In the genomic region with DNA sequence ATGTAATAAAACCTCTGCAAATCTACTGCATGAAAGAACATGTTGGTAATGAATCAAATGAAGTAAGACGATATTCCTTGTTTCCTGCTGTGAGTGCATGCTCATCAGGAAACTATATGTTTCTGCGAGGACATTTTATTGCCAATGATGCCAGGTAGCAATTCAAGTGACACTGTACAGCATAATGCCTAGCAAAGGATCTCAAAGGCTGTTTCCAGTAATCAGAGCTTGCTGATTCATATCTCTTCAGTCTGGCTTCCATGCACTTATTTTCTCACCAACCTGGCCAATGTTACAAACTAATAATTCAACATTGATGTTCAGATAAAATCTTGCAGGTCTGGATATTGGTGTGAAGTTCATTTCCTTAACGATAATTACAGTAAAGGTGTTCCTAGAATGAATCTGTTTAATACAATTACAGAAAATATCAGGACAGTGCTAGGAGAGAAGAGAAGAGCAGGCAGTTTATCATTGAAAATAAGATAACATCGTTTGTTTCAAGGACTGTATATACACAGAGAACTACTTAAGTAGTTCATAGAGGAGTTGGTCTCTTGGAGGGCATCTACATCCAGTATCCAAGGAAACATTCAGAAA, we compare ENCODE assay signal across 13 cellular contexts.
DNase-seq lines count a peak whose midpoint lies in the region; TF ChIP-seq lines count a peak whose summit lies in the region.
"Had no signal": no experiment of that assay in that cellular context is flagged by ENCODE, and none has a peak within 500 bp of the region (broad histone marks: within the 10 kb centered on the region; RNA-seq: fewer than 3 reads in every experiment).

No MANE protein-coding gene starts in this region.

- H3K4me3 ChIP-seq in LNCaP clone FGC (ENCODE audit: low read depth, low read length): no peak overlapping the region

- peak in 2 of 3 experiments; percentile 61 to 86 for DNase-seq in NCI-H1417 (lab: John Stamatoyannopoulos, UW)
- DNase-seq in NCI-H1417 treated with DMSO at 0.1 percent for 48 hours (lab: John Stamatoyannopoulos, UW): no peak
- peak; percentile 64 for DNase-seq in LNCaP clone FGC (ENCODE audit: low read depth)
- peak; percentile 20 for DNase-seq in NCI-H510A (lab: John Stamatoyannopoulos, UW)
- no peak for DNase-seq in activated naive CD8-positive, alpha-beta T cell treated with anti-CD3 and anti-CD28 coated beads for 36 hours
- no peak for DNase-seq in glutamatergic neuron
- no peak for DNase-seq in activated T-cell treated with anti-CD3 and anti-CD28 coated beads, Interleukin-2, amount 50 U/mL, for 24 hours
- DNase-seq: Caco-2, NCI-H774, Right ventricle myocardium superior, T-helper 2 cell had no signal

- H3K27ac ChIP-seq in VCaP: peak overlapping the region; percentile 40

- no peak overlapping the region for H3K27ac Mint-ChIP-seq in activated naive CD8-positive, alpha-beta T cell treated with anti-CD3 and anti-CD28 coated beads for 36 hours
- no peak overlapping the region for H3K27ac Mint-ChIP-seq in glutamatergic neuron (ENCODE audit: unreplicated experiment)
- no peak overlapping the region for H3K27ac Mint-ChIP-seq in activated T-cell treated with anti-CD3 and anti-CD28 coated beads, Interleukin-2, amount 50 U/mL, for 24 hours
- H3K27ac Mint-ChIP-seq: CD14-positive monocyte had no signal

- TF ChIP-seq CTCF in LNCaP clone FGC (IDR thresholded peaks at IDR 0.05; ENCODE audit: control insufficient read depth, extremely low read depth, insufficient read depth) (no peak), VCaP (conservative IDR thresholded peaks at IDR 0.05) (no peak), glutamatergic neuron (IDR thresholded peaks at IDR 0.05; ENCODE audit: partially characterized antibody, unreplicated experiment) (no peak)

- H3K9me3 Mint-ChIP-seq in activated naive CD8-positive, alpha-beta T cell treated with anti-CD3 and anti-CD28 coated beads for 36 hours: peaks cover 4% of the 10 kb centered on the region
- H3K9me3 Mint-ChIP-seq in glutamatergic neuron (ENCODE audit: unreplicated experiment): no peaks in the 10 kb centered on the region
- H3K9me3 Mint-ChIP-seq in activated T-cell treated with anti-CD3 and anti-CD28 coated beads, Interleukin-2, amount 50 U/mL, for 24 hours: peaks cover 14% of the 10 kb centered on the region

- no peak overlapping the region for H3K4me3 Mint-ChIP-seq in activated naive CD8-positive, alpha-beta T cell treated with anti-CD3 and anti-CD28 coated beads for 36 hours
- no peak overlapping the region for H3K4me3 Mint-ChIP-seq in glutamatergic neuron (ENCODE audit: unreplicated experiment)
- no peak overlapping the region for H3K4me3 Mint-ChIP-seq in activated T-cell treated with anti-CD3 and anti-CD28 coated beads, Interleukin-2, amount 50 U/mL, for 24 hours
- H3K4me3 Mint-ChIP-seq: CD14-positive monocyte had no signal

- H3K4me1 Mint-ChIP-seq in activated naive CD8-positive, alpha-beta T cell treated with anti-CD3 and anti-CD28 coated beads for 36 hours: no peaks in the 10 kb centered on the region
- peaks cover 6% of the 10 kb centered on the region for H3K4me1 Mint-ChIP-seq in glutamatergic neuron (ENCODE audit: low read depth, unreplicated experiment)
- H3K4me1 Mint-ChIP-seq in activated T-cell treated with anti-CD3 and anti-CD28 coated beads, Interleukin-2, amount 50 U/mL, for 24 hours (ENCODE audit: low read depth): no peaks in the 10 kb centered on the region
- H3K4me1 Mint-ChIP-seq: CD14-positive monocyte had no signal

- no peaks in the 10 kb centered on the region for H3K27me3 Mint-ChIP-seq in activated naive CD8-positive, alpha-beta T cell treated with anti-CD3 and anti-CD28 coated beads for 36 hours
- no peaks in the 10 kb centered on the region for H3K27me3 Mint-ChIP-seq in glutamatergic neuron (ENCODE audit: unreplicated experiment)
- no peaks in the 10 kb centered on the region for H3K27me3 Mint-ChIP-seq in activated T-cell treated with anti-CD3 and anti-CD28 coated beads, Interleukin-2, amount 50 U/mL, for 24 hours

- no peaks in the 10 kb centered on the region for H3K36me3 Mint-ChIP-seq in activated naive CD8-positive, alpha-beta T cell treated with anti-CD3 and anti-CD28 coated beads for 36 hours
- H3K36me3 Mint-ChIP-seq in glutamatergic neuron (ENCODE audit: unreplicated experiment): no peaks in the 10 kb centered on the region
- H3K36me3 Mint-ChIP-seq in activated T-cell treated with anti-CD3 and anti-CD28 coated beads, Interleukin-2, amount 50 U/mL, for 24 hours (ENCODE audit: low read depth): no peaks in the 10 kb centered on the region
- H3K36me3 Mint-ChIP-seq: CD14-positive monocyte had no signal

Comparison
In these comparisons a context has a peak if more than half of its experiments do, and no peak if none do; other contexts are left out.
1. DNase-seq: peak in NCI-H1417 (2 of 3), LNCaP clone FGC (single experiment) and NCI-H510A (single experiment); none in NCI-H1417 treated with DMSO at 0.1 percent for 48 hours (single experiment), activated naive CD8-positive, alpha-beta T cell treated with anti-CD3 and anti-CD28 coated beads for 36 hours (single experiment), glutamatergic neuron (single experiment) and activated T-cell treated with anti-CD3 and anti-CD28 coated beads, Interleukin-2, amount 50 U/mL, for 24 hours (single experiment).